ENCODE assay signal across 11 cellular contexts in genomic region chr9:89969156-89969566, GRCh38.
DNase-seq lines count a peak whose midpoint lies in the region; ATAC-seq, FAIRE-seq and TF ChIP-seq lines count a peak whose summit lies in the region.
"Had no signal": no experiment of that assay in that cellular context is flagged by ENCODE, and none has a peak within 500 bp of the region (broad histone marks: within the 10 kb centered on the region; RNA-seq: fewer than 3 reads in every experiment).

No MANE protein-coding gene starts in this region.

- peak in 1 of 2 donors; percentile 74 for ATAC-seq in natural killer cell treated with Interleukin-12 subunit alpha and Interleukin-12 subunit beta and Interleukin-15 and Interleukin-18, amount 100 ng/mL, for 72 hours
- ATAC-seq in natural killer cell = no peak
- ATAC-seq: CD8-positive, alpha-beta T cell; PC-3 had no signal

- no peaks in the 10 kb centered on the region for H3K36me3 Mint-ChIP-seq in natural killer cell treated with Interleukin-12 subunit alpha and Interleukin-12 subunit beta and Interleukin-15 and Interleukin-18, amount 100 ng/mL, for 72 hours
- no peaks in the 10 kb centered on the region for H3K36me3 Mint-ChIP-seq in natural killer cell
- H3K36me3 Mint-ChIP-seq: CD8-positive, alpha-beta T cell had no signal

- no peak for TF ChIP-seq CTCF in natural killer cell (IDR thresholded peaks at IDR 0.05)

- intact Hi-C loops in natural killer cell (cut with micrococcal nuclease) = no loop called here

- DNase-seq in natural killer cell treated with Interleukin-12 subunit alpha and Interleukin-12 subunit beta and Interleukin-15 and Interleukin-18, amount 100 ng/mL, for 72 hours (ENCODE audit: low spot score) = no peak
- DNase-seq in natural killer cell (no peak), NCI-H748 treated with DMSO at 0.1 percent for 48 hours (lab: John Stamatoyannopoulos, UW) (peak; percentile 37), urothelium cell line (ENCODE audit: low spot score) (peak; percentile 25), NCI-H524 treated with DMSO at 0.1 percent for 48 hours (lab: John Stamatoyannopoulos, UW) (no peak), activated gamma-delta T cell (lab: John Stamatoyannopoulos, UW) (no peak)
- no peak for DNase-seq in stimulated activated CD8-positive, alpha-beta memory T cell treated with anti-CD3 and anti-CD28 coated beads, Interleukin-4, amount 100 ng/mL, for 48 hours
- DNase-seq: amygdala; CD8-positive, alpha-beta T cell; PC-3 had no signal

- FAIRE-seq in islet of Langerhans (lab: Jason Lieb, UNC) (peak; percentile 91), urothelium cell line (lab: Jason Lieb, UNC) (no peak)

- H3K27me3 Mint-ChIP-seq in natural killer cell treated with Interleukin-12 subunit alpha and Interleukin-12 subunit beta and Interleukin-15 and Interleukin-18, amount 100 ng/mL, for 72 hours = peaks cover 8 to 19% of the 10 kb centered on the region in 2 donors
- peaks cover 12 to 26% of the 10 kb centered on the region in 2 donors for H3K27me3 Mint-ChIP-seq in natural killer cell (ENCODE audit: low read depth in 2 of 2)

- peak overlapping the region in 1 of 2 donors; percentile 22 for H3K27ac Mint-ChIP-seq in natural killer cell treated with Interleukin-12 subunit alpha and Interleukin-12 subunit beta and Interleukin-15 and Interleukin-18, amount 100 ng/mL, for 72 hours
- no peak overlapping the region for H3K27ac Mint-ChIP-seq in natural killer cell
- H3K27ac Mint-ChIP-seq: CD8-positive, alpha-beta T cell had no signal

- H3K9me3 Mint-ChIP-seq in natural killer cell treated with Interleukin-12 subunit alpha and Interleukin-12 subunit beta and Interleukin-15 and Interleukin-18, amount 100 ng/mL, for 72 hours = peaks cover 3% of the 10 kb centered on the region
- H3K9me3 Mint-ChIP-seq in natural killer cell = no peaks in the 10 kb centered on the region
- H3K9me3 Mint-ChIP-seq: CD8-positive, alpha-beta T cell had no signal

- peak overlapping the region; percentile 13 for H3K4me3 Mint-ChIP-seq in natural killer cell treated with Interleukin-12 subunit alpha and Interleukin-12 subunit beta and Interleukin-15 and Interleukin-18, amount 100 ng/mL, for 72 hours
- no peak overlapping the region for H3K4me3 Mint-ChIP-seq in natural killer cell
- H3K4me3 Mint-ChIP-seq: CD8-positive, alpha-beta T cell had no signal

- H3K4me1 Mint-ChIP-seq in natural killer cell treated with Interleukin-12 subunit alpha and Interleukin-12 subunit beta and Interleukin-15 and Interleukin-18, amount 100 ng/mL, for 72 hours (ENCODE audit: low read depth in 2 of 2) = peaks cover 14 to 21% of the 10 kb centered on the region in 2 donors
- H3K4me1 Mint-ChIP-seq in natural killer cell = no peaks in the 10 kb centered on the region

Comparison
In these comparisons a context has a peak if more than half of its experiments do, and no peak if none do; other contexts are left out.
1. DNase-seq: peak in NCI-H748 treated with DMSO at 0.1 percent for 48 hours (single experiment) and urothelium cell line (single experiment); none in natural killer cell treated with Interleukin-12 subunit alpha and Interleukin-12 subunit beta and Interleukin-15 and Interleukin-18, amount 100 ng/mL, for 72 hours (single experiment), natural killer cell (single experiment), stimulated activated CD8-positive, alpha-beta memory T cell treated with anti-CD3 and anti-CD28 coated beads, Interleukin-4, amount 100 ng/mL, for 48 hours (single experiment), NCI-H524 treated with DMSO at 0.1 percent for 48 hours (single experiment) and activated gamma-delta T cell (single experiment).